Comparison of ENCODE assay signal across 17 cellular contexts in genomic region chr12:2169964-2170363, GRCh38.
DNase-seq lines count a peak whose midpoint lies in the region; ATAC-seq, FAIRE-seq and TF ChIP-seq lines count a peak whose summit lies in the region.
"Had no signal": no experiment of that assay in that cellular context is flagged by ENCODE, and none has a peak within 500 bp of the region (broad histone marks: within the 10 kb centered on the region; RNA-seq: fewer than 3 reads in every experiment).

No MANE protein-coding gene starts in this region.

- no peak overlapping the region for H3K27ac Mint-ChIP-seq in astrocyte (ENCODE audit: unreplicated experiment)
- H3K27ac Mint-ChIP-seq in activated CD4-positive, alpha-beta T cell treated with anti-CD3 and anti-CD28 coated beads for 36 hours = no peak overlapping the region
- H3K27ac Mint-ChIP-seq: activated CD4-positive, alpha-beta T cell treated with anti-CD3 and anti-CD28 coated beads, Interleukin-2, amount 10 ng/mL, durations not matched to agents 24 days and 14 days had no signal

- intact Hi-C loops in left ventricle myocardium inferior (cut with micrococcal nuclease) = no loop called here
- intact Hi-C loops in activated CD4-positive, alpha-beta T cell treated with anti-CD3 and anti-CD28 coated beads for 36 hours (cut with DNase I, micrococcal nuclease) = no loop called here

- H3K36me3 ChIP-seq in astrocyte (ENCODE audit: insufficient read depth, low read length) (no peaks in the 10 kb centered on the region), left ventricle myocardium inferior (peaks cover 11% of the 10 kb centered on the region), stomach smooth muscle (ENCODE audit: control insufficient read depth in 2 of 2, insufficient read depth in 2 of 2, low read length in 2 of 2) (peaks cover 0 to 2% of the 10 kb centered on the region in 2 donors)

- H3K9ac ChIP-seq in astrocyte (ENCODE audit: low read length) = no peak overlapping the region
- no peak overlapping the region for H3K9ac ChIP-seq in stomach smooth muscle (ENCODE audit: low read length in 2 of 2)

- no peaks in the 10 kb centered on the region for H3K4me1 Mint-ChIP-seq in astrocyte (ENCODE audit: low read depth, unreplicated experiment)
- H3K4me1 Mint-ChIP-seq in activated CD4-positive, alpha-beta T cell treated with anti-CD3 and anti-CD28 coated beads for 36 hours = no peaks in the 10 kb centered on the region
- H3K4me1 Mint-ChIP-seq: activated CD4-positive, alpha-beta T cell treated with anti-CD3 and anti-CD28 coated beads, Interleukin-2, amount 10 ng/mL, durations not matched to agents 24 days and 14 days had no signal

- CTCF ChIA-PET in activated CD4-positive, alpha-beta T cell treated with anti-CD3 and anti-CD28 coated beads for 36 hours (lab: Charles Lee) = no interaction called here

- H3K27me3 ChIP-seq in astrocyte (ENCODE audit: insufficient read depth, low read length) (no peaks in the 10 kb centered on the region), left ventricle myocardium inferior (ENCODE audit: low read depth) (no peaks in the 10 kb centered on the region), stomach smooth muscle (ENCODE audit: control insufficient read depth in 1 of 2, insufficient read depth in 2 of 2, low read length in 2 of 2) (no peaks in the 10 kb centered on the region)

- no peak for TF ChIP-seq CTCF in astrocyte (IDR thresholded peaks at IDR 0.05; ENCODE audit: insufficient read depth, low read depth, low read length)
- TF ChIP-seq CTCF in left ventricle myocardium inferior (IDR thresholded peaks at IDR 0.05; ENCODE audit: borderline replicate concordance) = no peak

- H2AFZ ChIP-seq in astrocyte (ENCODE audit: low read depth, low read length) = no peak overlapping the region

- peaks cover 20% of the 10 kb centered on the region for H3K27me3 Mint-ChIP-seq in astrocyte (ENCODE audit: low read depth, unreplicated experiment)
- H3K27me3 Mint-ChIP-seq in activated CD4-positive, alpha-beta T cell treated with anti-CD3 and anti-CD28 coated beads for 36 hours = peaks cover 7% of the 10 kb centered on the region

- no peaks in the 10 kb centered on the region for H4K20me1 ChIP-seq in astrocyte (ENCODE audit: insufficient read depth, low read length)

- no peaks in the 10 kb centered on the region for H3K79me2 ChIP-seq in astrocyte (ENCODE audit: insufficient read depth, low read length)

- H3K4me3 ChIP-seq in astrocyte (ENCODE audit: insufficient read depth, low read depth, low read length) = no peak overlapping the region
- no peak overlapping the region for H3K4me3 ChIP-seq in left ventricle myocardium inferior
- no peak overlapping the region for H3K4me3 ChIP-seq in stomach smooth muscle (ENCODE audit: low read length in 2 of 2)
- H3K4me3 ChIP-seq: psoas muscle had no signal

- ATAC-seq in activated CD4-positive, alpha-beta T cell treated with anti-CD3 and anti-CD28 coated beads for 36 hours = no peak

- H3K9me3 ChIP-seq in astrocyte (ENCODE audit: insufficient read depth, low read depth, low read length) = peaks cover 2% of the 10 kb centered on the region
- peaks cover 19% of the 10 kb centered on the region for H3K9me3 ChIP-seq in left ventricle myocardium inferior (replicated peaks)
- peaks cover 0 to 11% of the 10 kb centered on the region in 2 donors for H3K9me3 ChIP-seq in stomach smooth muscle (ENCODE audit: control insufficient read depth in 2 of 2, low read length in 2 of 2)
- H3K9me3 ChIP-seq: psoas muscle had no signal

- DNase-seq in HCEC 1CT = peak; percentile 22
- DNase-seq in astrocyte (ENCODE audit: low read depth) = peak; percentile 73
- DNase-seq in left ventricle myocardium inferior = no peak
- no peak for DNase-seq in iPS-NIHi11 (ENCODE audit: low spot score)
- DNase-seq in NCI-H1436 (lab: John Stamatoyannopoulos, UW) = no peak
- no peak for DNase-seq in activated CD4-positive, alpha-beta T cell treated with anti-CD3 and anti-CD28 coated beads for 36 hours
- DNase-seq: activated CD4-positive, alpha-beta T cell treated with anti-CD3 and anti-CD28 coated beads, Interleukin-2, amount 10 ng/mL, durations not matched to agents 24 days and 14 days; activated effector memory CD4-positive, alpha-beta T cell treated with Interleukin-2 at 50 U/mL for 16 hours; AML-193; amygdala; DND-41; NCI-H1092; NCI-H526 treated with DMSO at 0.1 percent for 48 hours; SIG-M5; T-helper 1 cell had no signal

- POLR2A ChIA-PET in activated CD4-positive, alpha-beta T cell treated with anti-CD3 and anti-CD28 coated beads for 36 hours (lab: Charles Lee) = no interaction called here

- no peak overlapping the region for H3K4me2 ChIP-seq in astrocyte (ENCODE audit: low read length)

- H3K36me3 Mint-ChIP-seq in astrocyte (ENCODE audit: low read depth, unreplicated experiment) = peaks cover 2% of the 10 kb centered on the region
- no peaks in the 10 kb centered on the region for H3K36me3 Mint-ChIP-seq in activated CD4-positive, alpha-beta T cell treated with anti-CD3 and anti-CD28 coated beads for 36 hours (ENCODE audit: low read depth)

- H3K27ac ChIP-seq in astrocyte (ENCODE audit: low read depth, low read length) (no peak overlapping the region), left ventricle myocardium inferior (replicated peaks) (peak overlapping the region; percentile 50), stomach smooth muscle (ENCODE audit: low read length) (peak overlapping the region; percentile 46)
- H3K27ac ChIP-seq: psoas muscle had no signal

- H3K9me3 Mint-ChIP-seq in astrocyte (ENCODE audit: unreplicated experiment) = peaks cover 12% of the 10 kb centered on the region
- peaks cover 10% of the 10 kb centered on the region for H3K9me3 Mint-ChIP-seq in activated CD4-positive, alpha-beta T cell treated with anti-CD3 and anti-CD28 coated beads for 36 hours (ENCODE audit: low read depth)

- no peak for FAIRE-seq in astrocyte (lab: Jason Lieb, UNC)

- peaks cover 3% of the 10 kb centered on the region for H3K4me1 ChIP-seq in astrocyte (ENCODE audit: insufficient read depth, low read length)
- peaks cover 81% of the 10 kb centered on the region for H3K4me1 ChIP-seq in left ventricle myocardium inferior
- peaks cover 33% of the 10 kb centered on the region for H3K4me1 ChIP-seq in stomach smooth muscle (ENCODE audit: control insufficient read depth, insufficient read depth, low read length)
- H3K4me1 ChIP-seq: psoas muscle had no signal

- H3K4me3 Mint-ChIP-seq in astrocyte (ENCODE audit: unreplicated experiment) = no peak overlapping the region
- no peak overlapping the region for H3K4me3 Mint-ChIP-seq in activated CD4-positive, alpha-beta T cell treated with anti-CD3 and anti-CD28 coated beads for 36 hours
- H3K4me3 Mint-ChIP-seq: activated CD4-positive, alpha-beta T cell treated with anti-CD3 and anti-CD28 coated beads, Interleukin-2, amount 10 ng/mL, durations not matched to agents 24 days and 14 days had no signal

Comparison
In these comparisons a context has a peak if more than half of its experiments do, and no peak if none do; other contexts are left out.
1. DNase-seq: peak in HCEC 1CT (single experiment) and astrocyte (single experiment); none in left ventricle myocardium inferior (single experiment), iPS-NIHi11 (single experiment), NCI-H1436 (single experiment) and activated CD4-positive, alpha-beta T cell treated with anti-CD3 and anti-CD28 coated beads for 36 hours (single experiment).